In the genomic region with DNA sequence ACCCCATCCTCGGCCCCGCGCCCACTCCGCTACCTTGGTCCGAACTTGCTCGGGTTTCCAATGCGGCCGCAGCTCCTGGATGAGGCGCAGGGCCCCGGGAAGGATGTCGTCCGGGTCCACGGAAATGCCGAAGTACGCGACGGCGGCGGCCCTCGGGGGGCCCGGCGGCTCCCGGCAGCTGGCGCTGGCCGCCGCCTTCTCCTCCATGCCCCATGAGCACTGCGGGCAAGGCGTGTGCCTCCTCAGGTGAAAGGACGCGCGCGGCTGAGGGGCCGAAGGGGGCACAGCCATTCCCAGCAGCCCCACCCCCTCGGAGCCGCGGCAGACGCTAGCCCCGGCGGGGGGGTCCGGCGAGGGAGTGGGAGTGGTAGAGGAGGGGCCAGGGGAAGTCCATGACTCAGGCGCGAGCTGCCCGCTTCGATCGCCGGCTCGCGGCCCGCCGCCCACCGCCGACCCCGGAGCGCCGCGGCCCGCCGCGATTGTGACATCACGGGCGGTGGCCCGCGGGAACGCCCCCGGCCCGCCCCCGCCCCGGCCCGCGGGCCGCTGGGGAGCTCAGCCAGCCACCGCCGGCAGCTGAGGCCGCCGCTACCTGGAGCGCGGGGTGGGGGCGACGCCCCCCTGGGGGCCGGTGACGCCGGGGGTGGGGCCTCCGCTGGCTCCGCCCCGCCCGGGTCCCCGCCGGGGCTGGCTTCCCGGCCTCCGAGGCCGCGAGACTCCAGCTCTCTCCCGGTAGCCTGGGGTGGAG, we compare ENCODE assay signal across 1 cellular context.
TF ChIP-seq lines count a peak whose summit lies in the region.

A gene with protein sequence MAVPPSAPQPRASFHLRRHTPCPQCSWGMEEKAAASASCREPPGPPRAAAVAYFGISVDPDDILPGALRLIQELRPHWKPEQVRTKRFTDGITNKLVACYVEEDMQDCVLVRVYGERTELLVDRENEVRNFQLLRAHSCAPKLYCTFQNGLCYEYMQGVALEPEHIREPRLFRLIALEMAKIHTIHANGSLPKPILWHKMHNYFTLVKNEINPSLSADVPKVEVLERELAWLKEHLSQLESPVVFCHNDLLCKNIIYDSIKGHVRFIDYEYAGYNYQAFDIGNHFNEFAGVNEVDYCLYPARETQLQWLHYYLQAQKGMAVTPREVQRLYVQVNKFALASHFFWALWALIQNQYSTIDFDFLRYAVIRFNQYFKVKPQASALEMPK (minus strand): TSS at position 483 of the 748 bp plus-strand sequence. CDS start 192 bp downstream, at position 291.

TF ChIP-seq in HEK293, 187 proteins besides CTCF, POLR2A, EP300 and RAD21 (continued from another document):
- peak; percentile 36; the same call in 1 of the 2 replicates for TF ChIP-seq ZSCAN30 (tag by site-specific recombination; IDR thresholded peaks at IDR 0.05)
- TF ChIP-seq ZIC2 (tag by site-specific recombination; IDR thresholded peaks at IDR 0.05), result peak; percentile 50
- TF ChIP-seq, protein P1, sequence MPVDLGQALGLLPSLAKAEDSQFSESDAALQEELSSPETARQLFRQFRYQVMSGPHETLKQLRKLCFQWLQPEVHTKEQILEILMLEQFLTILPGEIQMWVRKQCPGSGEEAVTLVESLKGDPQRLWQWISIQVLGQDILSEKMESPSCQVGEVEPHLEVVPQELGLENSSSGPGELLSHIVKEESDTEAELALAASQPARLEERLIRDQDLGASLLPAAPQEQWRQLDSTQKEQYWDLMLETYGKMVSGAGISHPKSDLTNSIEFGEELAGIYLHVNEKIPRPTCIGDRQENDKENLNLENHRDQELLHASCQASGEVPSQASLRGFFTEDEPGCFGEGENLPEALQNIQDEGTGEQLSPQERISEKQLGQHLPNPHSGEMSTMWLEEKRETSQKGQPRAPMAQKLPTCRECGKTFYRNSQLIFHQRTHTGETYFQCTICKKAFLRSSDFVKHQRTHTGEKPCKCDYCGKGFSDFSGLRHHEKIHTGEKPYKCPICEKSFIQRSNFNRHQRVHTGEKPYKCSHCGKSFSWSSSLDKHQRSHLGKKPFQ (tag by site-specific recombination; IDR thresholded peaks at IDR 0.05), result no peak
- TF ChIP-seq ZNF571 (tag by site-specific recombination; IDR thresholded peaks at IDR 0.05), result no peak
- TF ChIP-seq ZBTB8A (tag by site-specific recombination; IDR thresholded peaks at IDR 0.05), result peak; percentile 23; the same call in 1 of the 2 replicates
- no peak for TF ChIP-seq ZBTB21 (tag by site-specific recombination; IDR thresholded peaks at IDR 0.05)
- TF ChIP-seq SP2 (tag by site-specific recombination; IDR thresholded peaks at IDR 0.05), result peak; percentile 8; the same call in 1 of the 2 replicates
- TF ChIP-seq, protein P2, sequence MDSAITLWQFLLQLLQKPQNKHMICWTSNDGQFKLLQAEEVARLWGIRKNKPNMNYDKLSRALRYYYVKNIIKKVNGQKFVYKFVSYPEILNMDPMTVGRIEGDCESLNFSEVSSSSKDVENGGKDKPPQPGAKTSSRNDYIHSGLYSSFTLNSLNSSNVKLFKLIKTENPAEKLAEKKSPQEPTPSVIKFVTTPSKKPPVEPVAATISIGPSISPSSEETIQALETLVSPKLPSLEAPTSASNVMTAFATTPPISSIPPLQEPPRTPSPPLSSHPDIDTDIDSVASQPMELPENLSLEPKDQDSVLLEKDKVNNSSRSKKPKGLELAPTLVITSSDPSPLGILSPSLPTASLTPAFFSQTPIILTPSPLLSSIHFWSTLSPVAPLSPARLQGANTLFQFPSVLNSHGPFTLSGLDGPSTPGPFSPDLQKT (IDR thresholded peaks at IDR 0.05; ENCODE audit: borderline replicate concordance, low read depth, low read length), result no peak
- peak; percentile 83 for TF ChIP-seq GLIS2 (tag by site-specific recombination; IDR thresholded peaks at IDR 0.05)
- 0 out of 2 replicates have a peak, but pooled peaks have one; percentile 18 for TF ChIP-seq YY1 (tag by site-specific recombination; IDR thresholded peaks at IDR 0.05)
- peak; percentile 53; the same call in 1 of the 2 replicates for TF ChIP-seq PATZ1 (tag by site-specific recombination; IDR thresholded peaks at IDR 0.05)
- TF ChIP-seq KLF9 (tag by site-specific recombination; IDR thresholded peaks at IDR 0.05; ENCODE audit: low read depth), result peak; percentile 47
- TF ChIP-seq ZNF398 (tag by site-specific recombination; IDR thresholded peaks at IDR 0.05), result peak; percentile 40
- peak; percentile 33; the same call in 1 of the 2 replicates for TF ChIP-seq ZBTB17 (tag by site-specific recombination; IDR thresholded peaks at IDR 0.05)
- peak; percentile 54; the same call in 1 of the 2 replicates for TF ChIP-seq SP3 (tag by site-specific recombination; IDR thresholded peaks at IDR 0.05)
- peak; percentile 36; the same call in 1 of the 2 replicates for TF ChIP-seq ZNF660 (tag by site-specific recombination; IDR thresholded peaks at IDR 0.05)
- peak; percentile 98 for TF ChIP-seq ZBTB20 (tag by site-specific recombination; IDR thresholded peaks at IDR 0.05)
- peak; percentile 36; the same call in 1 of the 2 replicates for TF ChIP-seq ZBTB11 (tag by site-specific recombination; conservative IDR thresholded peaks at IDR 0.05; ENCODE audit: low read depth)
- no peak for TF ChIP-seq ZNF521 (tag by site-specific recombination; IDR thresholded peaks at IDR 0.05)
- TF ChIP-seq ZNF341 (tag by site-specific recombination; IDR thresholded peaks at IDR 0.05; ENCODE audit: low read depth), result peak; percentile 66
- TF ChIP-seq ZNF76 (tag by site-specific recombination; IDR thresholded peaks at IDR 0.05; ENCODE audit: borderline replicate concordance, low read depth), result peak; percentile 71; the same call in 1 of the 2 replicates
- TF ChIP-seq ZNF214 (tag by site-specific recombination; IDR thresholded peaks at IDR 0.05; ENCODE audit: borderline replicate concordance), result no peak
- peak; percentile 10; the same call in 1 of the 2 replicates for TF ChIP-seq ZNF335 (tag by site-specific recombination; conservative IDR thresholded peaks at IDR 0.05)
- peak; percentile 75 for TF ChIP-seq ZNF561 (tag by site-specific recombination; IDR thresholded peaks at IDR 0.05; ENCODE audit: borderline replicate concordance)
- no peak for TF ChIP-seq ZFP3 (tag by site-specific recombination; IDR thresholded peaks at IDR 0.05; ENCODE audit: low read depth)
- TF ChIP-seq, protein P3, sequence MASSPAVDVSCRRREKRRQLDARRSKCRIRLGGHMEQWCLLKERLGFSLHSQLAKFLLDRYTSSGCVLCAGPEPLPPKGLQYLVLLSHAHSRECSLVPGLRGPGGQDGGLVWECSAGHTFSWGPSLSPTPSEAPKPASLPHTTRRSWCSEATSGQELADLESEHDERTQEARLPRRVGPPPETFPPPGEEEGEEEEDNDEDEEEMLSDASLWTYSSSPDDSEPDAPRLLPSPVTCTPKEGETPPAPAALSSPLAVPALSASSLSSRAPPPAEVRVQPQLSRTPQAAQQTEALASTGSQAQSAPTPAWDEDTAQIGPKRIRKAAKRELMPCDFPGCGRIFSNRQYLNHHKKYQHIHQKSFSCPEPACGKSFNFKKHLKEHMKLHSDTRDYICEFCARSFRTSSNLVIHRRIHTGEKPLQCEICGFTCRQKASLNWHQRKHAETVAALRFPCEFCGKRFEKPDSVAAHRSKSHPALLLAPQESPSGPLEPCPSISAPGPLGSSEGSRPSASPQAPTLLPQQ (tag by site-specific recombination; IDR thresholded peaks at IDR 0.05), result peak; percentile 13; the same call in 1 of the 2 replicates
- peak; percentile 18; the same call in 1 of the 2 replicates for TF ChIP-seq KLF8 (tag by site-specific recombination; IDR thresholded peaks at IDR 0.05)
- TF ChIP-seq ZBTB44 (tag by site-specific recombination; IDR thresholded peaks at IDR 0.05), result 0 out of 2 replicates have a peak, but pooled peaks have one; percentile 9
- peak; percentile 72 for TF ChIP-seq ZFHX2 (tag by site-specific recombination; conservative IDR thresholded peaks at IDR 0.05)
- TF ChIP-seq GLIS1 (tag by site-specific recombination; IDR thresholded peaks at IDR 0.05), result peak; percentile 43
- TF ChIP-seq IKZF3 (tag by site-specific recombination; IDR thresholded peaks at IDR 0.05), result peak; percentile 23; the same call in 1 of the 2 replicates
- TF ChIP-seq ZSCAN16 (tag by site-specific recombination; IDR thresholded peaks at IDR 0.05), result no peak
